In the genomic region with DNA sequence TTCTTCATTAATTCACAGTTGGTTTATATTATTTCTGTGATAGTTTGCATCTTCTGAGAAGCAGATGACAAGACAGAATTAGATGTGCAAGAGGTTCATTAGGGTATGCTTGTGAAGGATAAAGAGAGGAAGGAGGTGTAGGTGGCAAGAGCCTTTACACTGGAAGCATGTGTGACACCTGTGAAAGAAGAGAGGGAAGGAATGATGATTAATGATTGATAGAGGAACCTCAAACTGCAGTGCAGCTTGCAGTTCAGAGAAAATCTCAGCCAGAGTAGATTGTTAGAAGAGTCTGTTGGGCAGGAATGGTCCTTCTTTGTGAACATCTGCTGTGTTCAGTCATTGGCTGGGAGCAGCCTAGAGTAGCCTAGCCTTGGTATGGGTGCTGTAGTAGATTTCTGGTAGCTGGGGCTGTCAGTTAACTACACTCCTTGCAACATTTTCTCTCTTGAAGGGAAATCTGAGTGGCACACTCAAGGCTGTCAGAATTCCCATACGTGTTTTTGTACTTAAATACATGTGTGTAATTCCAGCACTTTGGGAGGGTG, we compare ENCODE assay signal across 2 cellular contexts.
TF ChIP-seq lines count a peak whose summit lies in the region.

No MANE protein-coding gene starts in this region.

TF ChIP-seq in A549, 52 proteins besides CTCF, POLR2A, EP300 and RAD21 (continued from another document):
- no peak for TF ChIP-seq KDM1A (IDR thresholded peaks at IDR 0.05; ENCODE audit: low read depth)
- TF ChIP-seq, protein P1, sequence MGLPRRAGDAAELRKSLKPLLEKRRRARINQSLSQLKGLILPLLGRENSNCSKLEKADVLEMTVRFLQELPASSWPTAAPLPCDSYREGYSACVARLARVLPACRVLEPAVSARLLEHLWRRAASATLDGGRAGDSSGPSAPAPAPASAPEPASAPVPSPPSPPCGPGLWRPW (IDR thresholded peaks at IDR 0.05), result no peak

TF ChIP-seq in GM23338, 12 proteins besides CTCF, POLR2A, EP300 and RAD21 (continued from another document):
- TF ChIP-seq, protein P2, sequence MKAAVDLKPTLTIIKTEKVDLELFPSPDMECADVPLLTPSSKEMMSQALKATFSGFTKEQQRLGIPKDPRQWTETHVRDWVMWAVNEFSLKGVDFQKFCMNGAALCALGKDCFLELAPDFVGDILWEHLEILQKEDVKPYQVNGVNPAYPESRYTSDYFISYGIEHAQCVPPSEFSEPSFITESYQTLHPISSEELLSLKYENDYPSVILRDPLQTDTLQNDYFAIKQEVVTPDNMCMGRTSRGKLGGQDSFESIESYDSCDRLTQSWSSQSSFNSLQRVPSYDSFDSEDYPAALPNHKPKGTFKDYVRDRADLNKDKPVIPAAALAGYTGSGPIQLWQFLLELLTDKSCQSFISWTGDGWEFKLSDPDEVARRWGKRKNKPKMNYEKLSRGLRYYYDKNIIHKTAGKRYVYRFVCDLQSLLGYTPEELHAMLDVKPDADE (IDR thresholded peaks at IDR 0.05), result no peak
- TF ChIP-seq CREB1 (CRISPR knock-in tag; IDR thresholded peaks at IDR 0.05; ENCODE audit: low read depth) (no peak), JUNB (IDR thresholded peaks at IDR 0.05; ENCODE audit: unreplicated experiment) (no peak), STAT1 (IDR thresholded peaks at IDR 0.05; ENCODE audit: unreplicated experiment) (no peak), NANOG (IDR thresholded peaks at IDR 0.05; ENCODE audit: borderline replicate concordance) (no peak)
